In the genomic region with DNA sequence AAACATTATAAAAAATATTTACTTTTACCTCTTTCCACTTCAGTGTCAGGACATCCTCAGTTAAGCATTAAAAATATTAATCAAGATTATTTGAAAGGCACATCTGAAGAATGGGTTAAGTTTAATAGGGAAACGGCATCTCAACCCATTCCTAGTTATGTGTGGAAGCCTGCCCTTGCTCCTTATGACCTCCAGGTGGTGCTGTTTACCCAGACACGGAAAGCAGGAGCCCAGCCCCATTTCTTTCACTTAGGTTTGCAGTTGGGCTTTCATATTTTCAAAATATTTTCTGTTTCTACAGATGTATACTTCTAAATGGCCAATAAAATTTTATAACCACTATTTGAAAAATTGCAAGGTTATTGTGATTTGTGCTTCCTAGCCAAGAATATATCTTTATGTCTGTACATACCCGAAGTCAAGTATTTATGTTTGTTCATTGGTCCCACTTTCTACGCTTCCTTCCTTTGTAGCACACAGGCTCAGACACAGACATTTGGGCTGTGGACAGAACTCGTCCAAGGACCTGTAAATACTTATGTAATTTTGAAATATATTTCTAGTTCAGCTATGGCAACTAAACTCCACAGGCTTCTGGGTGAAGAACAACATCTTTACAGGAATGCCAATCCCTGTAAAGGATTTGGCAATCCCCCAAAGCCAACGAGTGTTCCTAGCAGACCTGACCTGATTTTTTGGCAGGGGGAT, we compare ENCODE assay signal across 7 cellular contexts.
A peak's percentile ranks its signal among the peaks of the same experiment; 100 is the strongest.
DNase-seq lines count a peak whose midpoint lies in the region; TF ChIP-seq lines count a peak whose summit lies in the region.

No MANE protein-coding gene starts in this region.

- TF ChIP-seq CTCF in GM10266 (IDR thresholded peaks at IDR 0.05; ENCODE audit: control insufficient read depth, insufficient read depth, low read depth, missing control alignments) (peak; percentile 91), NB4 (IDR thresholded peaks at IDR 0.05; ENCODE audit: low read depth, low read length) (peak; percentile 81), kidney epithelial cell (IDR thresholded peaks at IDR 0.05; ENCODE audit: insufficient read depth, low read length, poor library complexity, severe bottlenecking) (peak; percentile 94)

- in situ Hi-C loops in HAP-1 (cut with MboI; ENCODE audit: low sequenced_read_pairs), result loop anchor here (10.0 to 25.0 kb wide), 2 partner anchors 1219 to 1736 kb away; no protein-coding TSS in a partner anchor

- peak; percentile 25 for DNase-seq in GM10266 (ENCODE audit: extremely low spot score)
- DNase-seq in HAP-1 (ENCODE audit: low spot score in 2 of 2), result peak; percentile 62 to 63
- peak; percentile 55 for DNase-seq in NB4 (ENCODE audit: low read depth)
- DNase-seq in SW480 (ENCODE audit: low spot score), result peak; percentile 50
- DNase-seq in central memory CD4-positive, alpha-beta T cell, result peak; percentile 22
- no peak for DNase-seq in kidney epithelial cell (ENCODE audit: low read depth)
- DNase-seq in stimulated activated CD4-positive, alpha-beta T cell treated with anti-CD3 and anti-CD28 coated beads, Interleukin-2, amount 100 ng/mL, for 24 hours, result peak; percentile 17 to 29

- no peak for TF ChIP-seq POLR2A in NB4 (IDR thresholded peaks at IDR 0.05; ENCODE audit: extremely low read depth, insufficient read length)

- H3K4me3 ChIP-seq in HAP-1 (no peak overlapping the region), NB4 (ENCODE audit: low read depth, low read length) (no peak overlapping the region), kidney epithelial cell (ENCODE audit: low read depth, low read length) (no peak overlapping the region)

- H3K36me3 ChIP-seq in HAP-1 (replicated peaks) (no peaks in the 10 kb centered on the region), kidney epithelial cell (ENCODE audit: control insufficient read depth, insufficient read depth, low read length) (no peaks in the 10 kb centered on the region)

- H3K27me3 ChIP-seq in HAP-1 (ENCODE audit: low read depth) (0 out of 2 replicates have a peak, but pooled peaks cover 10% of the 10 kb centered on the region), kidney epithelial cell (ENCODE audit: control insufficient read depth, insufficient read depth, low read length) (no peaks in the 10 kb centered on the region)

- no peaks in the 10 kb centered on the region for H3K4me1 ChIP-seq in HAP-1

- H3K9me3 ChIP-seq in HAP-1, result no peaks in the 10 kb centered on the region
